Comparison of ENCODE assay signal across 20 cellular contexts in genomic region chr5:120396186-120396585, GRCh38.
DNase-seq lines count a peak whose midpoint lies in the region; ATAC-seq and TF ChIP-seq lines count a peak whose summit lies in the region.
"Had no signal": no experiment of that assay in that cellular context is flagged by ENCODE, and none has a peak within 500 bp of the region (broad histone marks: within the 10 kb centered on the region; RNA-seq: fewer than 3 reads in every experiment).

No MANE protein-coding gene starts in this region.

- H3K4me1 ChIP-seq in prostate gland (replicated peaks): no peaks in the 10 kb centered on the region
- H3K4me1 ChIP-seq: Caco-2, gastrocnemius medialis, right lobe of liver had no signal

- no peaks in the 10 kb centered on the region for H3K27me3 ChIP-seq in prostate gland (replicated peaks; ENCODE audit: insufficient read depth)
- H3K27me3 ChIP-seq: gastrocnemius medialis, right lobe of liver had no signal

- TF ChIP-seq POLR2A in prostate gland (IDR thresholded peaks at IDR 0.05): no peak

- H3K27ac ChIP-seq in prostate gland: no peak overlapping the region
- H3K27ac ChIP-seq: gastrocnemius medialis, PC-9, right lobe of liver had no signal

- peaks cover 0 to 3% (median 0%) of the 10 kb centered on the region in 3 donors for H3K36me3 Mint-ChIP-seq in immature natural killer cell
- no peaks in the 10 kb centered on the region for H3K36me3 Mint-ChIP-seq in activated naive CD8-positive, alpha-beta T cell treated with anti-CD3 and anti-CD28 coated beads, Interleukin-2, amount 50 U/mL, for 24 hours (ENCODE audit: low read depth)

- no peak for TF ChIP-seq CTCF in choroid plexus epithelial cell (conservative IDR thresholded peaks at IDR 0.05; ENCODE audit: low read depth, low read length)
- TF ChIP-seq CTCF in prostate gland (IDR thresholded peaks at IDR 0.05): no peak

- DNase-seq in COLO829 (ENCODE audit: low spot score) (peak; percentile 24), M059J (ENCODE audit: low read depth) (peak; percentile 73), choroid plexus epithelial cell (ENCODE audit: low read depth) (peak; percentile 26), non-pigmented ciliary epithelial cell (ENCODE audit: low read depth) (peak; percentile 54), immature natural killer cell (no peak), activated T-cell treated with anti-CD3 and anti-CD28 coated beads for 4 hours (no peak), prostate gland (ENCODE audit: low spot score) (no peak)
- DNase-seq in activated naive CD8-positive, alpha-beta T cell treated with anti-CD3 and anti-CD28 coated beads, Interleukin-2, amount 50 U/mL, for 24 hours: no peak
- DNase-seq: activated CD4-positive, CD25-positive, alpha-beta regulatory T cell treated with anti-CD3 and anti-CD28 coated beads, Interleukin-2, amount 50 U/mL, for 72 hours; Caco-2; endodermal cell; gastrocnemius medialis; Kasumi-1; NCI-H69; nucleus accumbens; PC-9; right lobe of liver; stimulated activated CD4-positive, alpha-beta T cell treated with anti-CD3 and anti-CD28 coated beads, Interleukin-1b, Interleukin-23, amount 100 ng/mL, for 48 hours; stimulated activated naive CD8-positive, alpha-beta T cell treated with anti-CD3 and anti-CD28 coated beads, Interleukin-15, amount 100 ng/mL, for 72 hours; T1000 had no signal

- H3K4me1 Mint-ChIP-seq in immature natural killer cell: no peaks in the 10 kb centered on the region
- H3K4me1 Mint-ChIP-seq in activated naive CD8-positive, alpha-beta T cell treated with anti-CD3 and anti-CD28 coated beads, Interleukin-2, amount 50 U/mL, for 24 hours: no peaks in the 10 kb centered on the region
- H3K4me1 Mint-ChIP-seq: endodermal cell; stimulated activated naive CD8-positive, alpha-beta T cell treated with anti-CD3 and anti-CD28 coated beads, Interleukin-15, amount 100 ng/mL, for 72 hours had no signal

- no peak overlapping the region for H3K4me3 Mint-ChIP-seq in immature natural killer cell
- H3K4me3 Mint-ChIP-seq in activated naive CD8-positive, alpha-beta T cell treated with anti-CD3 and anti-CD28 coated beads, Interleukin-2, amount 50 U/mL, for 24 hours: no peak overlapping the region
- H3K4me3 Mint-ChIP-seq: endodermal cell; stimulated activated naive CD8-positive, alpha-beta T cell treated with anti-CD3 and anti-CD28 coated beads, Interleukin-15, amount 100 ng/mL, for 72 hours had no signal

- H3K4me3 ChIP-seq in choroid plexus epithelial cell (ENCODE audit: low read depth, low read length): no peak overlapping the region
- H3K4me3 ChIP-seq in prostate gland: no peak overlapping the region
- H3K4me3 ChIP-seq: gastrocnemius medialis, PC-9, right lobe of liver had no signal

- H3K9me3 ChIP-seq in prostate gland: no peaks in the 10 kb centered on the region
- H3K9me3 ChIP-seq: gastrocnemius medialis, right lobe of liver had no signal

- intact Hi-C loops in prostate gland (cut with DNase I): no loop called here

- H3K36me3 ChIP-seq in prostate gland: no peaks in the 10 kb centered on the region
- H3K36me3 ChIP-seq: gastrocnemius medialis, right lobe of liver had no signal

- H3K9me3 Mint-ChIP-seq in immature natural killer cell: peaks cover 3 to 24% (median 15%) of the 10 kb centered on the region in 6 donors
- peaks cover 14% of the 10 kb centered on the region for H3K9me3 Mint-ChIP-seq in activated naive CD8-positive, alpha-beta T cell treated with anti-CD3 and anti-CD28 coated beads, Interleukin-2, amount 50 U/mL, for 24 hours

- peaks cover 0 to 2% (median under 1%) of the 10 kb centered on the region in 3 donors for H3K27me3 Mint-ChIP-seq in immature natural killer cell (ENCODE audit: low read depth in 3 of 3)
- no peaks in the 10 kb centered on the region for H3K27me3 Mint-ChIP-seq in activated naive CD8-positive, alpha-beta T cell treated with anti-CD3 and anti-CD28 coated beads, Interleukin-2, amount 50 U/mL, for 24 hours
- H3K27me3 Mint-ChIP-seq: stimulated activated naive CD8-positive, alpha-beta T cell treated with anti-CD3 and anti-CD28 coated beads, Interleukin-15, amount 100 ng/mL, for 72 hours had no signal

- no peak overlapping the region for H3K27ac Mint-ChIP-seq in immature natural killer cell
- H3K27ac Mint-ChIP-seq in activated naive CD8-positive, alpha-beta T cell treated with anti-CD3 and anti-CD28 coated beads, Interleukin-2, amount 50 U/mL, for 24 hours: no peak overlapping the region
- H3K27ac Mint-ChIP-seq: endodermal cell; stimulated activated naive CD8-positive, alpha-beta T cell treated with anti-CD3 and anti-CD28 coated beads, Interleukin-15, amount 100 ng/mL, for 72 hours had no signal

- no peak for ATAC-seq in activated naive CD8-positive, alpha-beta T cell treated with anti-CD3 and anti-CD28 coated beads, Interleukin-2, amount 50 U/mL, for 24 hours
- ATAC-seq: gastrocnemius medialis; right lobe of liver; stimulated activated naive CD8-positive, alpha-beta T cell treated with anti-CD3 and anti-CD28 coated beads, Interleukin-15, amount 100 ng/mL, for 72 hours had no signal

Comparison
In these comparisons a context has a peak if more than half of its experiments do, and no peak if none do; other contexts are left out.
1. DNase-seq: peak in COLO829 (single experiment), M059J (single experiment), choroid plexus epithelial cell (single experiment) and non-pigmented ciliary epithelial cell (single experiment); none in immature natural killer cell (0 of 3), activated naive CD8-positive, alpha-beta T cell treated with anti-CD3 and anti-CD28 coated beads, Interleukin-2, amount 50 U/mL, for 24 hours (single experiment), activated T-cell treated with anti-CD3 and anti-CD28 coated beads for 4 hours (single experiment) and prostate gland (single experiment).